In genomic region chrX:104913348-104913747, GRCh38 we compare ENCODE assay signal across 8 cellular contexts.
DNase-seq lines count a peak whose midpoint lies in the region; ATAC-seq and TF ChIP-seq lines count a peak whose summit lies in the region.
"Had no signal": no experiment of that assay in that cellular context is flagged by ENCODE, and none has a peak within 500 bp of the region (broad histone marks: within the 10 kb centered on the region; RNA-seq: fewer than 3 reads in every experiment).

No MANE protein-coding gene starts in this region.

- no peaks in the 10 kb centered on the region for H3K4me1 ChIP-seq in GM23338 (ENCODE audit: insufficient read depth)
- no peaks in the 10 kb centered on the region for H3K4me1 ChIP-seq in NT2/D1 (ENCODE audit: insufficient read depth, insufficient read length)
- no peaks in the 10 kb centered on the region for H3K4me1 ChIP-seq in psoas muscle

- no peak overlapping the region for H3K4me2 ChIP-seq in GM23338

- H3K27ac Mint-ChIP-seq in GM23338: no peak overlapping the region

- no peak overlapping the region for H2AFZ ChIP-seq in GM23338

- no peak overlapping the region for H3K27ac ChIP-seq in GM23338 (ENCODE audit: low read depth)
- H3K27ac ChIP-seq in psoas muscle: no peak overlapping the region

- H3K9me3 ChIP-seq in NT2/D1 (ENCODE audit: insufficient read depth, low read length) (no peaks in the 10 kb centered on the region), psoas muscle (no peaks in the 10 kb centered on the region)

- no peak overlapping the region for H3K9ac ChIP-seq in NT2/D1 (ENCODE audit: insufficient read length, low read depth)

- H3K9me3 Mint-ChIP-seq in GM23338: no peaks in the 10 kb centered on the region; the same call in 2 of the 3 replicates

- ATAC-seq in GM23338: peak; percentile 52
- no peak for ATAC-seq in psoas muscle

- no peaks in the 10 kb centered on the region for H3K79me2 ChIP-seq in GM23338 (replicated peaks; ENCODE audit: insufficient read depth)

- no peaks in the 10 kb centered on the region for H3K9me2 ChIP-seq in GM23338 (ENCODE audit: insufficient read depth)

- peaks cover 5% of the 10 kb centered on the region; the same call in 1 of the 3 replicates for H3K4me1 Mint-ChIP-seq in GM23338

- H3K36me3 Mint-ChIP-seq in GM23338 (ENCODE audit: low read depth): no peaks in the 10 kb centered on the region

- H3K27me3 Mint-ChIP-seq in GM23338 (ENCODE audit: insufficient read depth, low read depth, poor library complexity): no peaks in the 10 kb centered on the region

- TF ChIP-seq CTCF in GM23338 (conservative IDR thresholded peaks at IDR 0.05; ENCODE audit: low read depth in 2 of 2): peak; percentile 48 to 57
- TF ChIP-seq CTCF in psoas muscle (IDR thresholded peaks at IDR 0.05): peak; percentile 33

- no peaks in the 10 kb centered on the region for H3F3A ChIP-seq in GM23338 (replicated peaks; ENCODE audit: low read depth)

- H3K27me3 ChIP-seq in GM23338 (ENCODE audit: insufficient read depth): no peaks in the 10 kb centered on the region
- no peaks in the 10 kb centered on the region for H3K27me3 ChIP-seq in NT2/D1 (ENCODE audit: insufficient read depth, insufficient read length)
- no peaks in the 10 kb centered on the region for H3K27me3 ChIP-seq in psoas muscle (ENCODE audit: insufficient read depth in 3 of 3, low read length in 2 of 3)

- DNase-seq in GM23338 (ENCODE audit: low spot score) (peak; percentile 53), NT2/D1 (ENCODE audit: low read depth, low spot score) (peak; percentile 6), epidermal melanocyte (ENCODE audit: insufficient read length, low spot score) (peak; percentile 15), psoas muscle (no peak), medulla oblongata (ENCODE audit: extremely low spot score) (no peak)
- DNase-seq in activated CD4-positive, alpha-beta T cell treated with anti-CD3 and anti-CD28 coated beads, Interleukin-2, amount 50 U/mL, for 1 hour: no peak
- no peak for DNase-seq in stimulated activated CD4-positive, alpha-beta T cell treated with anti-CD3 and anti-CD28 coated beads, Interleukin-4, amount 100 ng/mL, for 24 hours
- DNase-seq: T-helper 2 cell had no signal

- intact Hi-C loops in psoas muscle (cut with DNase I): no loop called here

- H4K20me1 ChIP-seq in GM23338 (replicated peaks; ENCODE audit: insufficient read depth): no peaks in the 10 kb centered on the region

- no peak overlapping the region for H3K4me3 Mint-ChIP-seq in GM23338

- H3K36me3 ChIP-seq in GM23338 (ENCODE audit: insufficient read depth) (no peaks in the 10 kb centered on the region), NT2/D1 (ENCODE audit: insufficient read depth, insufficient read length, low read length) (no peaks in the 10 kb centered on the region), psoas muscle (ENCODE audit: insufficient read depth in 1 of 2, low read depth in 1 of 2) (no peaks in the 10 kb centered on the region)

- H3K4me3 ChIP-seq in GM23338: no peak overlapping the region
- no peak overlapping the region for H3K4me3 ChIP-seq in NT2/D1 (ENCODE audit: insufficient read length, low read depth)
- no peak overlapping the region for H3K4me3 ChIP-seq in psoas muscle

TF ChIP-seq in GM23338, 12 proteins besides CTCF, POLR2A, EP300 and RAD21:
- no peak for TF ChIP-seq ETS1 (IDR thresholded peaks at IDR 0.05)
- no peak for TF ChIP-seq EZH2 (IDR thresholded peaks at IDR 0.05; ENCODE audit: low read depth, unreplicated experiment)
- TF ChIP-seq STAT1 (IDR thresholded peaks at IDR 0.05; ENCODE audit: unreplicated experiment): no peak
- no peak for TF ChIP-seq REST (IDR thresholded peaks at IDR 0.05; ENCODE audit: unreplicated experiment)
- TF ChIP-seq POLR2AphosphoS5 (IDR thresholded peaks at IDR 0.05; ENCODE audit: low read depth): no peak

Comparison
In these comparisons a context has a peak if more than half of its experiments do, and no peak if none do; other contexts are left out.
1. DNase-seq: peak in GM23338 (single experiment), NT2/D1 (single experiment) and epidermal melanocyte (single experiment); none in psoas muscle (0 of 2), medulla oblongata (single experiment), activated CD4-positive, alpha-beta T cell treated with anti-CD3 and anti-CD28 coated beads, Interleukin-2, amount 50 U/mL, for 1 hour (single experiment) and stimulated activated CD4-positive, alpha-beta T cell treated with anti-CD3 and anti-CD28 coated beads, Interleukin-4, amount 100 ng/mL, for 24 hours (single experiment).